In the genomic region with DNA sequence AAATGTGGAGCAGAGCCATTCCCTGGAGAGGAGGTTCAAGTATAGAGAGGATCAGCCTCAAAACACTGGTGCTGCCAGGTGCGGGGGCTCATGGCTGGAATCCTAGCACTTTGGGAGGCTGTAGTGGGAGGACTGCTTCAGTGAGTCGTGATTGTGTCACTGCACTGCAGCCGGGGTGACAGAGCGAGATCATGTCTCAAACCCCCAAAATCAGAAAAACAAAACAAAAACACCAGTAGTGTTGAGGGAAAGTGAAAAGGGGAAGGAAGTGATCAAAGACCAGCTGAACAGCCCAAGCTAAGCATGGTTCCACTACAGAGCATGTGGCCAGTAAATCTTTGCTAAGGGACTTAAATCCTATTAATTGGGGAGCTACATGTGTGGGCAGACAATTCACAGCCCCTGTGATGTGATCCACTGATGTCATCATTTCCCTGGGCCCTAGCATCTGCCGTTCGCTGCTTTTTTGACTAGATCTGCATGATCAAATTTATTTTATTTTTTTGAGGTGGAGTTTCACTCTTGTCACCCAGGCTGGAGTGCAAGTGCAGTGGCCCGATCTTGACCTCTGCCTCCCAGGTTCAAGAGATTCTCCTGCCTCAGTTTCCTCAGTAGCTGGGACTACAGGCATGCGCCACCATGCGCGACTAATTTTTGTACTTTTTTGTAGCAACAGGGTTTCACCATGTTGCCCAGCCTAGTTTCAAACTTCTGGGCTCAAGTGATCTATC, we compare ENCODE assay signal across 10 cellular contexts. TPM values are rescaled to one million over a fixed set of nuclear protein-coding genes. Genes with fewer than 3 reads are reported as not detected.
DNase-seq lines count a peak whose midpoint lies in the region; ATAC-seq and TF ChIP-seq lines count a peak whose summit lies in the region.
"Had no signal": no experiment of that assay in that cellular context is flagged by ENCODE, and none has a peak within 500 bp of the region (broad histone marks: within the 10 kb centered on the region; RNA-seq: fewer than 3 reads in every experiment).

No MANE protein-coding gene starts in this region.

- H3K36me3 ChIP-seq in SU-DHL-6 (ENCODE audit: low read length) (0 out of 2 replicates have a peak, but pooled peaks cover 4% of the 10 kb centered on the region), thyroid gland (peaks cover 7 to 17% of the 10 kb centered on the region in 2 donors)

- peak overlapping the region; percentile 59 for H3K4me2 ChIP-seq in SU-DHL-6 (ENCODE audit: low read depth, low read length, poor library complexity, severe bottlenecking)

- H3K9ac ChIP-seq in SU-DHL-6 (ENCODE audit: low read length): peak overlapping the region; percentile 73

- H3K4me3 ChIP-seq in SU-DHL-6 (ENCODE audit: insufficient read depth, low read length, poor library complexity, severe bottlenecking): no peak overlapping the region
- no peak overlapping the region for H3K4me3 ChIP-seq in thyroid gland (replicated peaks in 1 of 3)

- 88% methylated on average over 10 of the region's 10 CpGs for WGBS in thyroid gland, 2 donors

- CTCF ChIA-PET in activated CD8-positive, alpha-beta memory T cell treated with anti-CD3 and anti-CD28 coated beads, Interleukin-2, amount 10 ng/mL, durations not matched to agents 7 days and 5 days (lab: Charles Lee): interaction anchor here (0.6 to 7.0 kb wide), 4 partner anchors 28 to 164 kb away, joined by 3 to 71 read pairs (median 4); a partner anchor contains a TSS

- peaks cover 0 to 27% (median 6%) of the 10 kb centered on the region in 4 donors for H3K4me1 Mint-ChIP-seq in naive thymus-derived CD8-positive, alpha-beta T cell
- peaks cover 27% of the 10 kb centered on the region for H3K4me1 Mint-ChIP-seq in activated CD8-positive, alpha-beta memory T cell treated with anti-CD3 and anti-CD28 coated beads, Interleukin-2, amount 10 ng/mL, durations not matched to agents 7 days and 5 days

- H4K20me1 ChIP-seq in SU-DHL-6 (ENCODE audit: low read depth, low read length): no peaks in the 10 kb centered on the region

- ATAC-seq in HG02981 (IDR thresholded peaks at IDR 0.05; ENCODE audit: unreplicated experiment) (peak; percentile 22), HG02623 (IDR thresholded peaks at IDR 0.05; ENCODE audit: unreplicated experiment) (no peak)
- no peak for ATAC-seq in naive thymus-derived CD8-positive, alpha-beta T cell
- ATAC-seq in activated CD8-positive, alpha-beta memory T cell treated with anti-CD3 and anti-CD28 coated beads, Interleukin-2, amount 10 ng/mL, durations not matched to agents 7 days and 5 days: no peak

- peaks cover 41% of the 10 kb centered on the region for H3F3A ChIP-seq in SU-DHL-6 (ENCODE audit: insufficient read depth)

- no peaks in the 10 kb centered on the region for H3K9me3 ChIP-seq in SU-DHL-6 (ENCODE audit: insufficient read depth, low read length)
- H3K9me3 ChIP-seq in thyroid gland: no peaks in the 10 kb centered on the region

- no peaks in the 10 kb centered on the region for H3K9me2 ChIP-seq in SU-DHL-6 (replicated peaks; ENCODE audit: insufficient read depth, low read length)

- H3K27me3 Mint-ChIP-seq in naive thymus-derived CD8-positive, alpha-beta T cell: no peaks in the 10 kb centered on the region
- H3K27me3 Mint-ChIP-seq in activated CD8-positive, alpha-beta memory T cell treated with anti-CD3 and anti-CD28 coated beads, Interleukin-2, amount 10 ng/mL, durations not matched to agents 7 days and 5 days: no peaks in the 10 kb centered on the region

- no peaks in the 10 kb centered on the region for H3K9me3 Mint-ChIP-seq in naive thymus-derived CD8-positive, alpha-beta T cell
- no peaks in the 10 kb centered on the region for H3K9me3 Mint-ChIP-seq in activated CD8-positive, alpha-beta memory T cell treated with anti-CD3 and anti-CD28 coated beads, Interleukin-2, amount 10 ng/mL, durations not matched to agents 7 days and 5 days (ENCODE audit: low read depth)

- H3K27ac Mint-ChIP-seq in naive thymus-derived CD8-positive, alpha-beta T cell: peak overlapping the region in 6 of 10 donors; percentile 52 to 89 (median 68)
- no peak overlapping the region for H3K27ac Mint-ChIP-seq in activated CD8-positive, alpha-beta memory T cell treated with anti-CD3 and anti-CD28 coated beads, Interleukin-2, amount 10 ng/mL, durations not matched to agents 7 days and 5 days

- H3K4me3 Mint-ChIP-seq in naive thymus-derived CD8-positive, alpha-beta T cell: peak overlapping the region in 4 of 10 donors; percentile 18 to 34 (median 24)
- H3K4me3 Mint-ChIP-seq in activated CD8-positive, alpha-beta memory T cell treated with anti-CD3 and anti-CD28 coated beads, Interleukin-2, amount 10 ng/mL, durations not matched to agents 7 days and 5 days: no peak overlapping the region

- DNase-seq in DMS 273 (lab: John Stamatoyannopoulos, UW; ENCODE audit: unreplicated experiment) (peak; percentile 17), DMS 273 treated with DMSO at 0.1 percent for 48 hours (lab: John Stamatoyannopoulos, UW) (no peak), thyroid gland (no peak)
- no peak for DNase-seq in naive thymus-derived CD8-positive, alpha-beta T cell
- DNase-seq in activated CD8-positive, alpha-beta memory T cell treated with anti-CD3 and anti-CD28 coated beads, Interleukin-2, amount 10 ng/mL, durations not matched to agents 7 days and 5 days: no peak
- DNase-seq: central memory CD4-positive, alpha-beta T cell had no signal

- TF ChIP-seq CTCF in SU-DHL-6 (IDR thresholded peaks at IDR 0.05; ENCODE audit: insufficient read depth, low read length, poor library complexity, severe bottlenecking) (no peak), thyroid gland (IDR thresholded peaks at IDR 0.05) (no peak)

- peaks cover 0 to 29% (median 3%) of the 10 kb centered on the region in 3 donors for H3K36me3 Mint-ChIP-seq in naive thymus-derived CD8-positive, alpha-beta T cell
- peaks cover 10% of the 10 kb centered on the region for H3K36me3 Mint-ChIP-seq in activated CD8-positive, alpha-beta memory T cell treated with anti-CD3 and anti-CD28 coated beads, Interleukin-2, amount 10 ng/mL, durations not matched to agents 7 days and 5 days

- peaks cover 9% of the 10 kb centered on the region for H3K79me2 ChIP-seq in SU-DHL-6 (ENCODE audit: insufficient read depth, low read length)

- peak overlapping the region; percentile 61 for H2AFZ ChIP-seq in SU-DHL-6 (ENCODE audit: low read depth, low read length, severe bottlenecking)

- peak overlapping the region; percentile 97 for H3K27ac ChIP-seq in SU-DHL-6 (ENCODE audit: low read depth, low read length)
- no peak overlapping the region for H3K27ac ChIP-seq in thyroid gland
- H3K27ac ChIP-seq: 22Rv1 had no signal

- POLR2A ChIA-PET in naive thymus-derived CD8-positive, alpha-beta T cell (lab: Charles Lee): interaction anchor here (2.0 kb wide), 1 partner anchor 164 kb away, joined by 4 read pairs; a partner anchor contains a TSS

- no peaks in the 10 kb centered on the region for H3K4me1 ChIP-seq in thyroid gland

- TF ChIP-seq POLR2A in thyroid gland (IDR thresholded peaks at IDR 0.05): no peak

- intact Hi-C loops in thyroid gland (cut with DNase I): loop anchor here (10.0 kb wide), 2 partner anchors 57 to 167 kb away; a partner anchor contains a TSS

- H3K27me3 ChIP-seq in SU-DHL-6 (ENCODE audit: low read length) (no peaks in the 10 kb centered on the region), thyroid gland (no peaks in the 10 kb centered on the region)

RNA-seq across cellular contexts. Expression of a gene that starts 2.7 kb away (rescaled TPM):
- total RNA-seq in naive thymus-derived CD8-positive, alpha-beta T cell: 10 to 100 TPM; 15.1 to 15.2 TPM
- 10 to 100 TPM; 10.6 to 12.4 (median 12.3) TPM for polyA plus RNA-seq in naive thymus-derived CD8-positive, alpha-beta T cell
- total RNA-seq in thyroid gland: 10 to 100 TPM; 12.6 to 24.4 (median 17.7) TPM
- 10 to 100 TPM; 13.4 to 13.7 TPM for total RNA-seq in activated CD8-positive, alpha-beta memory T cell treated with anti-CD3 and anti-CD28 coated beads, Interleukin-2, amount 10 ng/mL, durations not matched to agents 7 days and 5 days

RNA-seq across cellular contexts. Expression of a gene that starts 28.1 kb away (rescaled TPM):
- total RNA-seq in naive thymus-derived CD8-positive, alpha-beta T cell: 10 to 100 TPM; 34.4 to 37.8 TPM
- polyA plus RNA-seq in naive thymus-derived CD8-positive, alpha-beta T cell: 10 to 100 TPM in 1 of 3 donors, 1 to 10 TPM in 2; 8.7 to 12.2 (median 9.1) TPM
- total RNA-seq in thyroid gland: 100 to 1,000 TPM; 133 to 183 (median 153) TPM
- total RNA-seq in activated CD8-positive, alpha-beta memory T cell treated with anti-CD3 and anti-CD28 coated beads, Interleukin-2, amount 10 ng/mL, durations not matched to agents 7 days and 5 days: 10 to 100 TPM; 50.0 to 56.8 TPM

RNA-seq across cellular contexts. Expression of a gene that starts 56.5 kb away (rescaled TPM):
- 10 to 100 TPM; 39.8 to 41.7 TPM for total RNA-seq in naive thymus-derived CD8-positive, alpha-beta T cell
- polyA plus RNA-seq in naive thymus-derived CD8-positive, alpha-beta T cell: 1 to 10 TPM; 6.6 to 9.4 (median 9.2) TPM
- total RNA-seq in thyroid gland: 10 to 100 TPM; 52.5 to 66.6 (median 61.0) TPM
- 10 to 100 TPM; 29.7 to 30.1 TPM for total RNA-seq in activated CD8-positive, alpha-beta memory T cell treated with anti-CD3 and anti-CD28 coated beads, Interleukin-2, amount 10 ng/mL, durations not matched to agents 7 days and 5 days
